ENCODE assay signal across 11 cellular contexts in the genomic region with DNA sequence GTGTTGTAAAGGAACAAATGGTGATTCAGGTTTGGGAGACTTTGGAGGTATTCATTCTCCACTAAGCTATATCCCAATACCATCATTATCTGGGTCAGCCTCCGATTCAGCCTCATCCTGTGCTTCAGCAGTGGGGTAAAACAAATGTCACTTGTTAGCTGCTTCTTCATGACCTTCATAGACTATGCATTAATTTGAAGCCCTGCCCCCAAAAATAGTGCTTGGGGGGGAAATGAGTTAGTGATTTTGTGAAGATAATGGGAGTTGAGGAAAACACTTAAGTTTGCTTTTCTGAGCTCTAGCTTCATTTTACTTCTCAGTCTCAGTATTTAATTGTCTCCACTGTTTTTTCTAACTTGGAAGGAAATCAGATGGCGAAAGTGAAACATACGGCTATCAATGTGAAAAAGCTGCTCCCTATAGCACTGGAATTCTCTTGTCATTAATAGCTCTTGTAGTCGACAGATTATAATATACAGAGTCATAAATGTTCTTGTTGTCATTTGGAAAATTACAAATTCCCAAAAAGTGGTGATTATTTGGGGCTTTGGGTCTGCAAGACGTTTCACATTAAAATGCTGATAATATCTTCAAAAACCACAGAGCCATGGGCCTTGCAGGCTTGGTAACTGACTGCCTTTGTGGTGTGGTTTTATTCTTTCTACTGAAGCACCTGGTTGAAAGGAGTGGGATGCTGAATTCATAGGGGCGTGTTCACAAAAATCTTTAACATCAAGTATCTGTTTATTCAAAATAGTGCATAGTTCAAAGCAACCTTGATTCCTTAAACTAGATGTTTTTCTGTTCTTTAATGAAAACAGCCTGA. TPM values are rescaled to one million over a fixed set of nuclear protein-coding genes. Genes with fewer than 3 reads are reported as not detected.
DNase-seq lines count a peak whose midpoint lies in the region; ATAC-seq and TF ChIP-seq lines count a peak whose summit lies in the region.
"Had no signal": no experiment of that assay in that cellular context is flagged by ENCODE, and none has a peak within 500 bp of the region (broad histone marks: within the 10 kb centered on the region; RNA-seq: fewer than 3 reads in every experiment).

No MANE protein-coding gene starts in this region.

- no peak for DNase-seq in activated CD8-positive, alpha-beta memory T cell treated with anti-CD3 and anti-CD28 coated beads, Interleukin-2, amount 10 ng/mL, durations not matched to agents 7 days and 5 days
- DNase-seq in activated CD8-positive, alpha-beta memory T cell treated with anti-CD3 and anti-CD28 coated beads, Interleukin-2, amount 50 U/mL, for 48 hours: no peak
- DNase-seq in T-helper 2 cell treated with Interferon-gamma antibody and Interleukin-4, amounts not matched to agents 5 μg/mL and 100 μg/mL, for 36 hours (ENCODE audit: low spot score): peak; percentile 39
- DNase-seq in foreskin melanocyte: peak; percentile 51
- DNase-seq in superior temporal gyrus (ENCODE audit: extremely low spot score): peak; percentile 52
- no peak for DNase-seq in suprapubic skin (ENCODE audit: low spot score in 2 of 2)
- no peak for DNase-seq in NCI-H345 treated with DMSO at 0.1 percent for 48 hours (lab: John Stamatoyannopoulos, UW; ENCODE audit: unreplicated experiment)
- no peak for DNase-seq in adrenal gland

- H3K4me3 ChIP-seq in suprapubic skin (no peak overlapping the region), adrenal gland (no peak overlapping the region)

- H3K4me1 ChIP-seq in suprapubic skin: peaks cover 98% of the 10 kb centered on the region
- peaks cover 13 to 70% of the 10 kb centered on the region in 2 donors for H3K4me1 ChIP-seq in adrenal gland (replicated peaks in 1 of 2)

- peaks cover 80% of the 10 kb centered on the region for H3K4me1 Mint-ChIP-seq in activated CD8-positive, alpha-beta memory T cell treated with anti-CD3 and anti-CD28 coated beads, Interleukin-2, amount 10 ng/mL, durations not matched to agents 7 days and 5 days
- peaks cover 80% of the 10 kb centered on the region for H3K4me1 Mint-ChIP-seq in T-helper 2 cell treated with Interferon-gamma antibody and Interleukin-4, amounts not matched to agents 5 μg/mL and 100 μg/mL, for 36 hours (ENCODE audit: low read depth)

- H3K27ac ChIP-seq in suprapubic skin: no peak overlapping the region
- H3K27ac ChIP-seq in adrenal gland: peak overlapping the region in 2 of 5 donors; percentile 50 to 54
- H3K27ac ChIP-seq: VCaP had no signal

- H3K4me3 Mint-ChIP-seq in activated CD8-positive, alpha-beta memory T cell treated with anti-CD3 and anti-CD28 coated beads, Interleukin-2, amount 10 ng/mL, durations not matched to agents 7 days and 5 days: peak overlapping the region; percentile 59
- peak overlapping the region; percentile 81 for H3K4me3 Mint-ChIP-seq in T-helper 2 cell treated with Interferon-gamma antibody and Interleukin-4, amounts not matched to agents 5 μg/mL and 100 μg/mL, for 36 hours
- H3K4me3 Mint-ChIP-seq: type B pancreatic cell had no signal

- H3K27me3 ChIP-seq in suprapubic skin (no peaks in the 10 kb centered on the region), adrenal gland (no peaks in the 10 kb centered on the region)

- intact Hi-C loops in adrenal gland (cut with DNase I): no loop called here

- TF ChIP-seq EP300 in suprapubic skin (IDR thresholded peaks at IDR 0.05): no peak

- peak; percentile 68 for ATAC-seq in activated CD8-positive, alpha-beta memory T cell treated with anti-CD3 and anti-CD28 coated beads, Interleukin-2, amount 10 ng/mL, durations not matched to agents 7 days and 5 days

- peaks cover 8% of the 10 kb centered on the region for H3K36me3 ChIP-seq in suprapubic skin
- H3K36me3 ChIP-seq in adrenal gland (replicated peaks in 1 of 2): no peaks in the 10 kb centered on the region

- TF ChIP-seq CTCF in suprapubic skin (IDR thresholded peaks at IDR 0.05): no peak
- TF ChIP-seq CTCF in adrenal gland (IDR thresholded peaks at IDR 0.05): no peak

- H3K9me3 Mint-ChIP-seq in activated CD8-positive, alpha-beta memory T cell treated with anti-CD3 and anti-CD28 coated beads, Interleukin-2, amount 10 ng/mL, durations not matched to agents 7 days and 5 days (ENCODE audit: low read depth): no peaks in the 10 kb centered on the region
- H3K9me3 Mint-ChIP-seq in T-helper 2 cell treated with Interferon-gamma antibody and Interleukin-4, amounts not matched to agents 5 μg/mL and 100 μg/mL, for 36 hours: no peaks in the 10 kb centered on the region
- H3K9me3 Mint-ChIP-seq: brain, type B pancreatic cell had no signal

- H3K36me3 Mint-ChIP-seq in activated CD8-positive, alpha-beta memory T cell treated with anti-CD3 and anti-CD28 coated beads, Interleukin-2, amount 10 ng/mL, durations not matched to agents 7 days and 5 days: peaks cover 10% of the 10 kb centered on the region
- H3K36me3 Mint-ChIP-seq in T-helper 2 cell treated with Interferon-gamma antibody and Interleukin-4, amounts not matched to agents 5 μg/mL and 100 μg/mL, for 36 hours (ENCODE audit: low read depth): peaks cover 13% of the 10 kb centered on the region
- H3K36me3 Mint-ChIP-seq: brain had no signal

- TF ChIP-seq POLR2A in suprapubic skin (IDR thresholded peaks at IDR 0.05) (no peak), adrenal gland (IDR thresholded peaks at IDR 0.05) (no peak)

- no peaks in the 10 kb centered on the region for H3K9me3 ChIP-seq in suprapubic skin
- H3K9me3 ChIP-seq in adrenal gland (replicated peaks in 1 of 3): no peaks in the 10 kb centered on the region

- no peaks in the 10 kb centered on the region for H3K27me3 Mint-ChIP-seq in activated CD8-positive, alpha-beta memory T cell treated with anti-CD3 and anti-CD28 coated beads, Interleukin-2, amount 10 ng/mL, durations not matched to agents 7 days and 5 days
- no peaks in the 10 kb centered on the region for H3K27me3 Mint-ChIP-seq in T-helper 2 cell treated with Interferon-gamma antibody and Interleukin-4, amounts not matched to agents 5 μg/mL and 100 μg/mL, for 36 hours (ENCODE audit: low read depth)
- H3K27me3 Mint-ChIP-seq: type B pancreatic cell had no signal

- 48% methylated on average over 6 of the region's 6 CpGs for WGBS in suprapubic skin
- 59 to 69% (median 65%) methylated on average over 6 of the region's 6 CpGs for WGBS in adrenal gland, 4 donors

- peak overlapping the region; percentile 71 for H3K27ac Mint-ChIP-seq in activated CD8-positive, alpha-beta memory T cell treated with anti-CD3 and anti-CD28 coated beads, Interleukin-2, amount 10 ng/mL, durations not matched to agents 7 days and 5 days
- H3K27ac Mint-ChIP-seq in T-helper 2 cell treated with Interferon-gamma antibody and Interleukin-4, amounts not matched to agents 5 μg/mL and 100 μg/mL, for 36 hours: peak overlapping the region; percentile 80
- H3K27ac Mint-ChIP-seq: type B pancreatic cell had no signal

- CTCF ChIA-PET in activated CD8-positive, alpha-beta memory T cell treated with anti-CD3 and anti-CD28 coated beads, Interleukin-2, amount 10 ng/mL, durations not matched to agents 7 days and 5 days (lab: Charles Lee): interaction anchor here (1.2 to 3.8 kb wide), 5 partner anchors 12 to 40 kb away, joined by 4 to 21 read pairs (median 6); partner anchors contain the start of gene PIK3R1

RNA-seq across cellular contexts. Expression of gene PIK3R1, which starts 40.0 kb away (rescaled TPM):
- 10 to 100 TPM; 78.4 to 84.7 TPM for total RNA-seq in activated CD8-positive, alpha-beta memory T cell treated with anti-CD3 and anti-CD28 coated beads, Interleukin-2, amount 10 ng/mL, durations not matched to agents 7 days and 5 days
- total RNA-seq in suprapubic skin: 100 to 1,000 TPM in 3 of 4 donors, 10 to 100 TPM in 1; 96.5 to 257 (median 181) TPM
- 100 to 1,000 TPM in 1 of 8 donors, 10 to 100 TPM in 7; 41.3 to 110 (median 66.7) TPM for total RNA-seq in adrenal gland
- 10 to 100 TPM in 2 of 3 donors, 1 to 10 TPM in 1; 4.9 to 44.7 (median 11.7) TPM for polyA plus RNA-seq in adrenal gland

Comparison
In these comparisons a context has a peak if more than half of its experiments do, and no peak if none do; other contexts are left out.
1. DNase-seq: peak in T-helper 2 cell treated with Interferon-gamma antibody and Interleukin-4, amounts not matched to agents 5 μg/mL and 100 μg/mL, for 36 hours (single experiment), foreskin melanocyte (single experiment) and superior temporal gyrus (single experiment); none in activated CD8-positive, alpha-beta memory T cell treated with anti-CD3 and anti-CD28 coated beads, Interleukin-2, amount 10 ng/mL, durations not matched to agents 7 days and 5 days (single experiment), activated CD8-positive, alpha-beta memory T cell treated with anti-CD3 and anti-CD28 coated beads, Interleukin-2, amount 50 U/mL, for 48 hours (single experiment), suprapubic skin (0 of 2), NCI-H345 treated with DMSO at 0.1 percent for 48 hours (single experiment) and adrenal gland (0 of 7).